In the genomic region with DNA sequence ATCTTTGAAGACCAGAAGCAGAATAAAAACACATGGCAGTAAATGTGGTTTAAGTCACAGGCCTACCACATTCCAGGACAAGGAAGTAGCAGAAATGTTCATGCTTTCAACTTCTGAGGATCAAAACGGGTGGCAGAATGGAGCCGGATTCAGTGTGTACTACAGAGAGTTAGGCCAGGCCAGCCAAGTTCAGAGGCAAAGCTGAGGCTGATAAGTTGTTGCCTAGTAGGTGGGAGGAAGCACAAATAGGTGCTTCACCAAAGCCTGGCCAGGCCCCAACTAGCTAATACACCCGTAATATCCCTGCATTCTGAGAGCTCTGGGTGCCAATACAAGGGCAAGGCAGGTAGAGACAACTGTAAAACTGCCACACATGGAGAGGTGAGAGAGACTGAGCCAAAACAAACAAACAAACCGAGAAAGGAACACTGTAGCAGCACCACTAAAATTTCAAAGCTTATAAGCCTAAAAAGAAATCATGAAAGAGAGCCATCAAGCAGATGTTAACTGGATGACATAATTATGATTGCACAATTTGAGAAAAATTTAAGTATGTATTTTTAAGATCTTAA, we compare ENCODE assay signal across 1 cellular context.
A peak's percentile ranks its signal among the peaks of the same experiment; 100 is the strongest.
TF ChIP-seq lines count a peak whose summit lies in the region.

No MANE protein-coding gene starts in this region.

TF ChIP-seq in K562, 482 proteins besides CTCF, POLR2A, EP300 and RAD21 (continued from another document):
- TF ChIP-seq, protein P1, sequence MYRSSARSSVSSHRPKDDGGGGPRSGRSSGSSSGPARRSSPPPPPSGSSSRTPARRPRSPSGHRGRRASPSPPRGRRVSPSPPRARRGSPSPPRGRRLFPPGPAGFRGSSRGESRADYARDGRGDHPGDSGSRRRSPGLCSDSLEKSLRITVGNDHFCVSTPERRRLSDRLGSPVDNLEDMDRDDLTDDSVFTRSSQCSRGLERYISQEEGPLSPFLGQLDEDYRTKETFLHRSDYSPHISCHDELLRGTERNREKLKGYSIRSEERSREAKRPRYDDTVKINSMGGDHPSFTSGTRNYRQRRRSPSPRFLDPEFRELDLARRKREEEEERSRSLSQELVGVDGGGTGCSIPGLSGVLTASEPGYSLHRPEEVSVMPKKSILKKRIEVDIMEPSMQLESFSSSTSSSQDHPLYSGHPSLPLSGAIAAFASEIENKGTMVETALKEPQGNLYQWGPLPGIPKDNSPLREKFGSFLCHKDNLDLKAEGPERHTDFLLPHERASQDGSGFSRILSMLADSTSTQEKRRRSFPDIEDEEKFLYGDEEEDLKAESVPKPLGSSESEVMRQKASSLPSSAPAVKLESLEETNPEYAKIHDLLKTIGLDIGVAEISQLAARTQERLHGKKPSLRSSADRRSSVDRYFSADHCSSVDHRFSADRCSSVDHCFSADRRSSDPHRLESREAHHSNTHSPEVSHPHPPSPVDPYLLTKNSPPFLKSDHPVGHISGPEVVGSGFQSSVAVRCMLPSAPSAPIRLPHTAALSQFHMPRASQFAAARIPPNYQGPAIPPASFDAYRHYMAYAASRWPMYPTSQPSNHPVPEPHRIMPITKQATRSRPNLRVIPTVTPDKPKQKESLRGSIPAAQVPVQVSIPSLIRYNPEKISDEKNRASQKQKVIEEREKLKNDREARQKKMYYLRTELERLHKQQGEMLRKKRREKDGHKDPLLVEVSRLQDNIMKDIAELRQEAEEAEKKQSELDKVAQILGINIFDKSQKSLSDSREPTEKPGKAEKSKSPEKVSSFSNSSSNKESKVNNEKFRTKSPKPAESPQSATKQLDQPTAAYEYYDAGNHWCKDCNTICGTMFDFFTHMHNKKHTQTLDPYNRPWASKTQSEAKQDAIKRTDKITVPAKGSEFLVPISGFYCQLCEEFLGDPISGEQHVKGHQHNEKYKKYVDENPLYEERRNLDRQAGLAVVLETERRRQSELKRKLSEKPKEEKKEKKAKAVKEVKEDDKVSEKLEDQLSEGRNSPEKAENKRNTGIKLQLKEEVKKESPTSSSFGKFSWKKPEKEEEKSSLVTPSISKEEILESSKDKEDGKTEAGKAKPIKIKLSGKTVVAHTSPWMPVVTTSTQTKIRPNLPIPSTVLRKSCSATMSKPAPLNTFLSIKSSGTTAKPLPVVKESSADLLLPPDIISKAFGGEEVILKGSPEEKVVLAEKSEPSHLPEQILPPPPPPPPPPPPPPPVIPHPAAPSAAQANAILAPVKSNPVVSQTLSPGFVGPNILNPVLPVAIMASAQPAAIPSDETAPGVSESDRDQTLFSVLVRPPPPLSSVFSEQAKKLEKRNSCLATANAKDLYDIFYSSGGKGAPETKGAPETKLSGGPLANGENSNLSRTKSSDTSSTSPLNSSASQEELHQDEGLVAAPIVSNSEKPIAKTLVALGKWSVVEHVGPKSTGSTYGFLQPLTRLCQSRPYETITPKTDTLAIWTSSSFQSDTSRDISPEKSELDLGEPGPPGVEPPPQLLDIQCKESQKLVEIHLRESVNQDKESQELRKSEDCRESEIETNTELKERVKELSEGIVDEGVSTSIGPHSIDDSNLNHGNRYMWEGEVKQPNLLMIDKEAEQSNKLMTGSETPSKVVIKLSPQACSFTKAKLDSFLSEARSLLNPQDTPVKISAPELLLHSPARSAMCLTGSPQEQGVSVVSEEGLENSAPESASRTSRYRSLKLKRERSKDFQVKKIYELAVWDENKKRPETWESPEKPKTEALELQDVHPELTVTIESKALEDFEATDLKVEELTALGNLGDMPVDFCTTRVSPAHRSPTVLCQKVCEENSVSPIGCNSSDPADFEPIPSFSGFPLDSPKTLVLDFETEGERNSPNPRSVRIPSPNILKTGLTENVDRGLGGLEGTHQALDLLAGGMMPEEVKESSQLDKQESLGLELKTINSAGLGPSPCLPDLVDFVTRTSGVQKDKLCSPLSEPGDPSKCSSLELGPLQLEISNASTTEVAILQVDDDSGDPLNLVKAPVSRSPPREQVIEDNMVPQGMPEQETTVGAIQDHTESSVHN (IDR thresholded peaks at IDR 0.05; ENCODE audit: borderline replicate concordance in 1 of 2, low read depth in 1 of 2): no peak
- TF ChIP-seq, protein P2, sequence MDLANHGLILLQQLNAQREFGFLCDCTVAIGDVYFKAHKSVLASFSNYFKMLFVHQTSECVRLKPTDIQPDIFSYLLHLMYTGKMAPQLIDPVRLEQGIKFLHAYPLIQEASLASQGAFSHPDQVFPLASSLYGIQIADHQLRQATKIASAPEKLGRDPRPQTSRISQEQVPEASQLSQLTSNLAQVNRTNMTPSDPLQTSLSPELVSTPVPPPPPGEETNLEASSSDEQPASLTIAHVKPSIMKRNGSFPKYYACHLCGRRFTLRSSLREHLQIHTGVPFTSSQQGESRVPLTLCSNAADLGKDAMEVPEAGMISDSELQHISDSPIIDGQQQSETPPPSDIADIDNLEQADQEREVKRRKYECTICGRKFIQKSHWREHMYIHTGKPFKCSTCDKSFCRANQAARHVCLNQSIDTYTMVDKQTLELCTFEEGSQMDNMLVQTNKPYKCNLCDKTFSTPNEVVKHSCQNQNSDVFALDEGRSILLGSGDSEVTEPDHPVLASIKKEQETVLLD (IDR thresholded peaks at IDR 0.05): no peak
- TF ChIP-seq POU5F1 (IDR thresholded peaks at IDR 0.05; ENCODE audit: borderline replicate concordance, low read depth, low read length, partially characterized antibody) (no peak), CEBPB (tag; IDR thresholded peaks at IDR 0.05) (peak; percentile 51; the same call in 1 of the 2 replicates), CEBPG (CRISPR knock-in tag; IDR thresholded peaks at IDR 0.05) (no peak), CEBPG (tag; conservative IDR thresholded peaks at IDR 0.05 in 1 of 2, IDR thresholded peaks at IDR 0.05 in 1 of 2) (peak in 1 of 2 experiments; percentile 66; a peak in 2 of 4 replicates)
- TF ChIP-seq, protein P3, sequence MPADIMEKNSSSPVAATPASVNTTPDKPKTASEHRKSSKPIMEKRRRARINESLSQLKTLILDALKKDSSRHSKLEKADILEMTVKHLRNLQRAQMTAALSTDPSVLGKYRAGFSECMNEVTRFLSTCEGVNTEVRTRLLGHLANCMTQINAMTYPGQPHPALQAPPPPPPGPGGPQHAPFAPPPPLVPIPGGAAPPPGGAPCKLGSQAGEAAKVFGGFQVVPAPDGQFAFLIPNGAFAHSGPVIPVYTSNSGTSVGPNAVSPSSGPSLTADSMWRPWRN (IDR thresholded peaks at IDR 0.05; ENCODE audit: low read depth): no peak
